In the genomic region with DNA sequence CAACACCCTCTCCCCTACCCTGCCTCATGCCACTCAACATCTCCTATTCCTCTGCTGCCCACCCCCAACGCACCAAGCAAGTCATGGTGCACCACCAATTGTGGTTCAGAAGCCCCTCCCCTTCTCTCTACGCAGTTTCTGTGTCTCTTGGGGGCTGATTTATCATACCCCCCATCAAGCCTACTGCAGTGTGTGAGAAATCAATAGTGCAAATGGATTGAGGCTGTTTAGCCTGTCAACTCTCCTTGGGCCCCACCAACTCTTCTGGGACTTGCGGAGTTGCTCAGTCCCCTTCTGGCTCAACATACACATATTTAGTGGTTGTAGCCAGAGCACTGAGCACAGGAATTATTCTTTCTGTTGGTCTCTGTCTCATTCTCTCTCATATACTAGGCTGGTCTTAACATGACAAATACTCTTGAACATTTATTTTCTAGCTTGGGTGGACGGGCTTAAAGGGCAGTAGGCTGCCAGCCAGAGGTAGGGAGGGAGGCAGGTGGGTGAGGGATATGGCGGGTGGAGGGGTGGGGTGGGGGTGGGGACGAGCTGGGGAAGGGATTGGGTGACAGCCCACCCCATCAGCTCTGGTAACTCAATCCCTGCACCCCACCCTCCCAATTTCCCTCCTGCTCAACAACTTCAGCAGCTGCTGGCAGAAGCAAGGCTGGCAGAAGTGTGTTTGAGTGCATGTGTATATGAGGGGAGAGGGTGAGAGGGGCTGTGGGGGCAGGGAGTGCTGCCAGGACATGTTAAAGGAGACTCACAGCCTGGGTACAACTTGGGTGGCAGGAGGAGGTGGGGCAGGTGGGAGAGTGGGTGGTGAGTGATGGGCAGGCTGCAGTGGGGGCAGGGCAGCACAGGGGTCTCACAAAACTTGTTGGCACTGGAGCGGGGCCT, we compare ENCODE assay signal across 11 cellular contexts. TPM values are rescaled to one million over a fixed set of nuclear protein-coding genes. Genes with fewer than 3 reads are reported as not detected.
A peak's percentile ranks its signal among the peaks of the same experiment; 100 is the strongest.
DNase-seq lines count a peak whose midpoint lies in the region; ATAC-seq and TF ChIP-seq lines count a peak whose summit lies in the region.
"Had no signal": no experiment of that assay in that cellular context is flagged by ENCODE, and none has a peak within 500 bp of the region (broad histone marks: within the 10 kb centered on the region; RNA-seq: fewer than 3 reads in every experiment).

No MANE protein-coding gene starts in this region.

- no peak for TF ChIP-seq POLR2A in adrenal gland (IDR thresholded peaks at IDR 0.05)

- DNase-seq in CD4-positive, CD25-positive, alpha-beta regulatory T cell: no peak
- DNase-seq in NCI-H1092 treated with DMSO at 0.1 percent for 48 hours (lab: John Stamatoyannopoulos, UW) (peak; percentile 92), adrenal gland (no peak), nephron progenitor cell (no peak), GM03348 (ENCODE audit: low spot score) (no peak)
- DNase-seq: cortex of kidney had no signal

- peak overlapping the region in 2 of 3 donors; percentile 48 to 89 for H3K27ac Mint-ChIP-seq in CD4-positive, CD25-positive, alpha-beta regulatory T cell
- no peak overlapping the region for H3K27ac Mint-ChIP-seq in nephron progenitor cell

- peaks cover 5 to 57% (median 39%) of the 10 kb centered on the region in 4 donors for H3K4me1 Mint-ChIP-seq in CD4-positive, CD25-positive, alpha-beta regulatory T cell
- H3K4me1 Mint-ChIP-seq in nephron progenitor cell: peaks cover 18% of the 10 kb centered on the region

- no peak for ATAC-seq in CD4-positive, CD25-positive, alpha-beta regulatory T cell (ENCODE audit: low read depth in 2 of 2)
- ATAC-seq in activated CD4-positive, CD25-positive, alpha-beta regulatory T cell treated with anti-CD3 and anti-CD28 coated beads, Interleukin-2, amount 50 U/mL, for 24 hours: no peak
- ATAC-seq in GM18858 (IDR thresholded peaks at IDR 0.05; ENCODE audit: unreplicated experiment) (no peak), GM18907 (IDR thresholded peaks at IDR 0.05; ENCODE audit: unreplicated experiment) (no peak)

- H3K27ac ChIP-seq in CD4-positive, CD25-positive, alpha-beta regulatory T cell (ENCODE audit: insufficient read depth, low read length, poor library complexity, severe bottlenecking): peak overlapping the region; percentile 5
- peak overlapping the region in 3 of 5 donors; percentile 52 to 90 (median 56) for H3K27ac ChIP-seq in adrenal gland

- no peaks in the 10 kb centered on the region for H3K27me3 ChIP-seq in CD4-positive, CD25-positive, alpha-beta regulatory T cell (ENCODE audit: control insufficient read depth, insufficient read depth, low read length)
- H3K27me3 ChIP-seq in adrenal gland: no peaks in the 10 kb centered on the region

- no peaks in the 10 kb centered on the region for H3K27me3 Mint-ChIP-seq in CD4-positive, CD25-positive, alpha-beta regulatory T cell
- peaks cover 12% of the 10 kb centered on the region for H3K27me3 Mint-ChIP-seq in nephron progenitor cell (ENCODE audit: low read depth, poor library complexity)

- 58 to 81% (median 65%) methylated on average over 5 to 7 of the region's 7 CpGs for WGBS in adrenal gland, 4 donors

- TF ChIP-seq CTCF in adrenal gland (IDR thresholded peaks at IDR 0.05): no peak
- no peak for TF ChIP-seq CTCF in nephron progenitor cell (IDR thresholded peaks at IDR 0.05)

- no peaks in the 10 kb centered on the region for H3K36me3 Mint-ChIP-seq in CD4-positive, CD25-positive, alpha-beta regulatory T cell
- H3K36me3 Mint-ChIP-seq in nephron progenitor cell (ENCODE audit: low read depth): no peaks in the 10 kb centered on the region

- no peaks in the 10 kb centered on the region for H3K9me3 Mint-ChIP-seq in CD4-positive, CD25-positive, alpha-beta regulatory T cell
- H3K9me3 Mint-ChIP-seq in nephron progenitor cell: no peaks in the 10 kb centered on the region

- H3K36me3 ChIP-seq in CD4-positive, CD25-positive, alpha-beta regulatory T cell (ENCODE audit: control insufficient read depth, insufficient read depth, low read length): no peaks in the 10 kb centered on the region
- no peaks in the 10 kb centered on the region for H3K36me3 ChIP-seq in adrenal gland (replicated peaks in 1 of 2)

- no peak overlapping the region for H3K4me3 ChIP-seq in CD4-positive, CD25-positive, alpha-beta regulatory T cell (ENCODE audit: low read depth, low read length)
- no peak overlapping the region for H3K4me3 ChIP-seq in adrenal gland

- no peaks in the 10 kb centered on the region for H3K9me3 ChIP-seq in CD4-positive, CD25-positive, alpha-beta regulatory T cell (ENCODE audit: control insufficient read depth in 2 of 2, low read length in 2 of 2)
- no peaks in the 10 kb centered on the region for H3K9me3 ChIP-seq in adrenal gland (replicated peaks in 1 of 3)

- peaks cover 67% of the 10 kb centered on the region for H3K4me1 ChIP-seq in CD4-positive, CD25-positive, alpha-beta regulatory T cell (ENCODE audit: control insufficient read depth, insufficient read depth, low read length, poor library complexity, severe bottlenecking)
- H3K4me1 ChIP-seq in adrenal gland (replicated peaks in 1 of 2): peaks cover 46 to 93% of the 10 kb centered on the region in 2 donors

- H3K4me3 Mint-ChIP-seq in CD4-positive, CD25-positive, alpha-beta regulatory T cell: peak overlapping the region in 1 of 4 donors; percentile 11
- peak overlapping the region; percentile 8 for H3K4me3 Mint-ChIP-seq in nephron progenitor cell

- intact Hi-C loops in adrenal gland (cut with DNase I): no loop called here

RNA-seq across cellular contexts. Expression of gene RARA, which starts 4.9 kb away (rescaled TPM):
- 126 TPM for total RNA-seq in CD4-positive, CD25-positive, alpha-beta regulatory T cell
- 10 to 100 TPM in 3 of 4 donors, 1 to 10 TPM in 1; 7.3 to 14.5 (median 12.6) TPM for polyA plus RNA-seq in CD4-positive, CD25-positive, alpha-beta regulatory T cell
- total RNA-seq in adrenal gland: 10 to 100 TPM; 24.8 to 51.8 (median 34.4) TPM
- polyA plus RNA-seq in adrenal gland: 10 to 100 TPM; 12.7 to 58.2 (median 26.8) TPM

RNA-seq across cellular contexts. Expression of gene CDC6, which starts 26.2 kb away (rescaled TPM):
- 5.7 TPM for total RNA-seq in CD4-positive, CD25-positive, alpha-beta regulatory T cell
- 1 to 10 TPM in 2 of 4 donors, under 1 TPM in 1, not detected in 1; 0.59 to 1.7 (median 1.1) TPM for polyA plus RNA-seq in CD4-positive, CD25-positive, alpha-beta regulatory T cell
- total RNA-seq in adrenal gland: 10 to 100 TPM in 1 of 8 donors, 1 to 10 TPM in 6, under 1 TPM in 1; 0.69 to 12.1 (median 2.5) TPM
- polyA plus RNA-seq in adrenal gland: 10 to 100 TPM in 1 of 3 donors, 1 to 10 TPM in 2; 1.0 to 31.3 (median 1.0) TPM

RNA-seq across cellular contexts. Expression of gene GJD3, which starts 50.6 kb away (rescaled TPM):
- total RNA-seq in CD4-positive, CD25-positive, alpha-beta regulatory T cell: not detected
- not detected for polyA plus RNA-seq in CD4-positive, CD25-positive, alpha-beta regulatory T cell
- total RNA-seq in adrenal gland: 1 to 10 TPM; 1.3 to 8.7 (median 1.9) TPM
- polyA plus RNA-seq in adrenal gland: not detected
- total RNA-seq: urinary bladder had no signal
- polyA plus RNA-seq: neural cell had no signal
